In genomic region chr20:31690124-31690666, GRCh38 we compare ENCODE assay signal across 17 cellular contexts. TPM values are rescaled to one million over a fixed set of nuclear protein-coding genes. Genes with fewer than 3 reads are reported as not detected.
DNase-seq lines count a peak whose midpoint lies in the region; ATAC-seq and TF ChIP-seq lines count a peak whose summit lies in the region.
"Had no signal": no experiment of that assay in that cellular context is flagged by ENCODE, and none has a peak within 500 bp of the region (broad histone marks: within the 10 kb centered on the region; RNA-seq: fewer than 3 reads in every experiment).

No MANE protein-coding gene starts in this region.

- CTCF ChIA-PET in OCI-LY7 (lab: Charles Lee; ENCODE audit: unreplicated experiment), result no interaction called here

- no TSS peak for BruUV-seq in OCI-LY7 (replicated peaks; lab: Mats Ljungman, UMichigan)

- H3K4me3 ChIP-seq in DOHH2 (ENCODE audit: low read length) (no peak overlapping the region), OCI-LY7 (ENCODE audit: low read depth, low read length, poor library complexity, severe bottlenecking) (peak overlapping the region; percentile 13), ascending aorta (no peak overlapping the region)
- H3K4me3 ChIP-seq: mucosa of descending colon, pancreas, smooth muscle cell, stomach had no signal

- H3K27ac ChIP-seq in DOHH2 (ENCODE audit: low read depth, low read length) (no peak overlapping the region), OCI-LY7 (ENCODE audit: low read depth, low read length, poor library complexity, severe bottlenecking) (peak overlapping the region; percentile 88), ascending aorta (peak overlapping the region; percentile 24 to 34)
- H3K27ac ChIP-seq: pancreas had no signal

- no peaks in the 10 kb centered on the region for H3K27me3 Mint-ChIP-seq in osteocyte (ENCODE audit: unreplicated experiment)
- H3K27me3 Mint-ChIP-seq: CD4-positive, alpha-beta T cell had no signal

- H3K9me3 Mint-ChIP-seq in osteocyte (ENCODE audit: unreplicated experiment), result no peaks in the 10 kb centered on the region
- H3K9me3 Mint-ChIP-seq: CD4-positive, alpha-beta T cell had no signal

- no peaks in the 10 kb centered on the region for H3K9me2 ChIP-seq in DOHH2 (replicated peaks; ENCODE audit: control insufficient read depth, low read length)
- no peaks in the 10 kb centered on the region for H3K9me2 ChIP-seq in OCI-LY7 (ENCODE audit: insufficient read depth, low read length)
- H3K9me2 ChIP-seq: SK-N-SH had no signal

- no peak for TF ChIP-seq CTCF in DOHH2 (IDR thresholded peaks at IDR 0.05; ENCODE audit: low read depth, low read length, poor library complexity, severe bottlenecking)
- TF ChIP-seq CTCF in OCI-LY7 (conservative IDR thresholded peaks at IDR 0.05; ENCODE audit: low read length), result no peak
- TF ChIP-seq CTCF in ascending aorta (IDR thresholded peaks at IDR 0.05), result no peak
- no peak for TF ChIP-seq CTCF in osteocyte (IDR thresholded peaks at IDR 0.05)

- no peak for ATAC-seq in GM19455 (IDR thresholded peaks at IDR 0.05; ENCODE audit: unreplicated experiment)
- ATAC-seq: mucosa of descending colon, pancreas had no signal

- H3K4me2 ChIP-seq in DOHH2 (ENCODE audit: low read length) (peak overlapping the region; percentile 27; the same call in 1 of the 2 replicates), OCI-LY7 (ENCODE audit: low read length) (peak overlapping the region; percentile 57)
- H3K4me2 ChIP-seq: SK-N-SH, smooth muscle cell had no signal

- no peak for DNase-seq in OCI-LY7 (ENCODE audit: low spot score)
- DNase-seq in ascending aorta (ENCODE audit: low spot score in 2 of 2), result no peak
- DNase-seq in osteocyte (ENCODE audit: extremely low spot score, unreplicated experiment), result no peak
- no peak for DNase-seq in HK-2 (ENCODE audit: unreplicated experiment)
- DNase-seq in stimulated activated CD4-positive, alpha-beta T cell treated with anti-CD3 and anti-CD28 coated beads, Interleukin-15, amount 100 ng/mL, for 24 hours, result no peak
- DNase-seq: CD4-positive, alpha-beta T cell; head of caudate nucleus; mucosa of descending colon; NCI-H146; NCI-H446 treated with DMSO at 0.1 percent for 48 hours; pancreas; SK-N-SH; stomach had no signal

- no peak overlapping the region for H3K4me3 Mint-ChIP-seq in osteocyte (ENCODE audit: unreplicated experiment)
- H3K4me3 Mint-ChIP-seq: CD4-positive, alpha-beta T cell had no signal

- H3K36me3 Mint-ChIP-seq in osteocyte (ENCODE audit: unreplicated experiment), result peaks cover 27% of the 10 kb centered on the region

- peak overlapping the region; percentile 55 for H3K27ac Mint-ChIP-seq in osteocyte (ENCODE audit: unreplicated experiment)
- H3K27ac Mint-ChIP-seq: CD4-positive, alpha-beta T cell had no signal

- H3K79me2 ChIP-seq in DOHH2 (ENCODE audit: control insufficient read depth, low read length), result peaks cover 7% of the 10 kb centered on the region; the same call in 1 of the 2 replicates
- H3K79me2 ChIP-seq in OCI-LY7 (ENCODE audit: insufficient read depth, low read depth, low read length), result peaks cover 84% of the 10 kb centered on the region

- intact Hi-C loops in OCI-LY7 (cut with micrococcal nuclease; ENCODE audit: unreplicated experiment) (no loop called here), ascending aorta (cut with DNase I) (no loop called here)

- peaks cover 40% of the 10 kb centered on the region for H3K4me1 ChIP-seq in DOHH2 (ENCODE audit: control insufficient read depth, low read length)
- H3K4me1 ChIP-seq in OCI-LY7 (ENCODE audit: insufficient read depth, low read length, poor library complexity, severe bottlenecking), result peaks cover 98% of the 10 kb centered on the region
- peaks cover 0 to 43% of the 10 kb centered on the region in 2 donors for H3K4me1 ChIP-seq in ascending aorta

- peaks cover 10% of the 10 kb centered on the region for H3F3A ChIP-seq in DOHH2 (ENCODE audit: control insufficient read depth, insufficient read depth)

- H3K27me3 ChIP-seq in DOHH2 (ENCODE audit: control insufficient read depth, low read length) (no peaks in the 10 kb centered on the region), ascending aorta (no peaks in the 10 kb centered on the region)
- H3K27me3 ChIP-seq: pancreas, stomach had no signal

- H3K36me3 ChIP-seq in DOHH2 (ENCODE audit: control insufficient read depth, low read length) (peaks cover 18% of the 10 kb centered on the region), OCI-LY7 (ENCODE audit: insufficient read depth, low read length) (peaks cover 57% of the 10 kb centered on the region), ascending aorta (peaks cover 9 to 46% of the 10 kb centered on the region in 2 donors)

- no peak overlapping the region for H2AFZ ChIP-seq in OCI-LY7 (ENCODE audit: low read length)

- H4K20me1 ChIP-seq in DOHH2 (ENCODE audit: control insufficient read depth, insufficient read depth, low read depth, low read length) (no peaks in the 10 kb centered on the region), OCI-LY7 (ENCODE audit: insufficient read depth, low read length) (no peaks in the 10 kb centered on the region)

- peaks cover 36% of the 10 kb centered on the region for H3K4me1 Mint-ChIP-seq in osteocyte (ENCODE audit: unreplicated experiment)

- POLR2A ChIA-PET in OCI-LY7 (lab: Charles Lee), result interaction anchor here (0.7 to 1.0 kb wide), 3 partner anchors 29 to 915 kb away, joined by 3 read pairs; no protein-coding TSS in a partner anchor

- H3K9me3 ChIP-seq in DOHH2 (ENCODE audit: control insufficient read depth, insufficient read depth, low read length), result no peaks in the 10 kb centered on the region
- no peaks in the 10 kb centered on the region for H3K9me3 ChIP-seq in OCI-LY7 (ENCODE audit: low read length)
- H3K9me3 ChIP-seq in ascending aorta, result no peaks in the 10 kb centered on the region
- H3K9me3 ChIP-seq: mucosa of descending colon, pancreas, SK-N-SH, stomach had no signal

RNA-seq across cellular contexts. Expression of gene BCL2L1, which starts 32.5 kb away (rescaled TPM):
- 83.2 and 88.8 TPM in 2 replicates for total RNA-seq in OCI-LY7 (2014; rRNA removed; shearing (Covaris generic))
- 64.2 and 71.5 TPM in 2 replicates for total RNA-seq in OCI-LY7 (2022)
- 200 TPM for total RNA-seq in ascending aorta
- total RNA-seq in osteocyte, result 67.0 and 69.4 TPM in 2 replicates

RNA-seq across cellular contexts. Expression of gene TPX2, which starts 48.9 kb away (rescaled TPM):
- 121 and 134 TPM in 2 replicates for total RNA-seq in OCI-LY7 (2014; rRNA removed; shearing (Covaris generic))
- total RNA-seq in OCI-LY7 (2022) (173 and 183 TPM in 2 replicates), ascending aorta (not detected), osteocyte (22.6 and 25.5 TPM in 2 replicates)

RNA-seq across cellular contexts. Expression of gene COX4I2, which starts 52.5 kb away (rescaled TPM):
- total RNA-seq in OCI-LY7 (2014; rRNA removed; shearing (Covaris generic)), result not detected in 2 replicates
- total RNA-seq in OCI-LY7 (2022) (not detected in 2 replicates), ascending aorta (61.4 TPM), osteocyte (not detected in 2 replicates)
- total RNA-seq: CD4-positive, alpha-beta T cell; epithelial cell of proximal tubule; smooth muscle cell had no signal

Comparison
In these comparisons a context has a peak if more than half of its experiments do, and no peak if none do; other contexts are left out.
1. RNA of gene TPX2, which starts 48.9 kb away (total RNA-seq): 121 to 183 TPM in OCI-LY7 and 22.6 to 25.5 TPM in osteocyte; not detected in ascending aorta (single experiment); every median in the first group is over 10 times any median in the second.
2. RNA of gene COX4I2, which starts 52.5 kb away (total RNA-seq): 61.4 TPM in ascending aorta (single experiment); not detected in OCI-LY7 and not detected in osteocyte; every median in the first group is over 10 times any median in the second.